In the genomic region with DNA sequence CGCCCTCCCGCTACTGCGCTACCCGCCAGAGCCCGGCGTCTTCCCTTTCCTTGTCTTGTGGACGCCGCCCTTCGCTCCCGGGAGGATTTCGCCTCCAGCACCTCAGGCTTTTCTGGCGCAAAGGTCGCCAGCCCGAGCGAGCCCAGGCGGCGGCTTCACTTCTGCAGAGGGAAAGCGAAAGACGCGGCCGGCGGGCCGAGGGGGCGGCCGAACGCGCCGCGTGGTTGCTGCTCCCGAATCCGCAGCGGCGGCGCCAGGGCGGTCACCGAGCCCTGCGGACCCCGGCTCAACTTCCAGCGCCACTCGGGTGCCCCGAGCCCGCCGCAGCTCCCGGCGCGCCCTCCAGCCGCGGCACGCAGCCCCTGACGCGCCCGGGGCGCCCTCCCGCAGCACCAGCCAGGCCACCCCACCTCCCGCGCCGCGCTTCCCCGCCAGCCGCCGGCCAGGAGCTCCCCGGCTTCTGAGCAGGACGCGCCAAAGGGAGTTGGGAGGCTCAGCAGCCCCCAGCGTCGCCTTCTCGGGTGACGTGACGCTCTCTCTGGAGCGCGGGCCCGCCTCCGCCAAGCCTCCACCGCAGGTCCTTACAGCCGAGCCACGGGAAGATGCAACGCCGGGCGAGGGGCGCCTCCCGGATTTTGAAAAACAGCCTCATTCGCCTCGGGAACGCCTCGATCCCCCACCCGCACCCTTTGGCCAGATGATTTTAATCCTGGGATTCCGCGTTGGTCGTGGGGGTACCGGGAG, we compare ENCODE assay signal across 8 cellular contexts.
DNase-seq lines count a peak whose midpoint lies in the region; ATAC-seq and TF ChIP-seq lines count a peak whose summit lies in the region.

No MANE protein-coding gene starts in this region.

- H3K4me1 ChIP-seq in effector memory CD4-positive, alpha-beta T cell (ENCODE audit: control insufficient read depth, insufficient read depth, low read length, poor library complexity, severe bottlenecking), result peaks cover 4% of the 10 kb centered on the region
- H3K4me1 ChIP-seq in thoracic aorta (ENCODE audit: control insufficient read depth in 1 of 2, low read depth in 2 of 2), result peaks cover 0 to 15% of the 10 kb centered on the region in 2 donors

- DNase-seq in NCI-H2081 (lab: John Stamatoyannopoulos, UW) (peak; percentile 31 to 33), NCI-H2081 treated with DMSO at 0.1 percent for 48 hours (lab: John Stamatoyannopoulos, UW) (no peak), RPMI8226 (peak; percentile 14), lower leg skin (ENCODE audit: low spot score in 2 of 2) (peak in 1 of 2 donors; percentile 93), thoracic aorta (ENCODE audit: low spot score) (no peak), HuH-7.5 (ENCODE audit: low spot score) (no peak), midbrain (lab: John Stamatoyannopoulos, UW) (no peak)
- no peak for DNase-seq in effector memory CD4-positive, alpha-beta T cell

- TF ChIP-seq CTCF in lower leg skin (IDR thresholded peaks at IDR 0.05) (no peak), thoracic aorta (IDR thresholded peaks at IDR 0.05) (no peak)

- TF ChIP-seq POLR2A in lower leg skin (IDR thresholded peaks at IDR 0.05), result no peak

- intact Hi-C loops in lower leg skin (cut with DNase I; ENCODE audit: low total_unique reads), result no loop called here

- H3K27ac ChIP-seq in effector memory CD4-positive, alpha-beta T cell (ENCODE audit: insufficient read depth, low read length, poor library complexity, severe bottlenecking), result no peak overlapping the region
- no peak overlapping the region for H3K27ac ChIP-seq in thoracic aorta

- no peak for ATAC-seq in thoracic aorta (ENCODE audit: insufficient number of reproducible peaks, low FRiP score, low read depth)

- peaks cover 12% of the 10 kb centered on the region for H3K27me3 ChIP-seq in effector memory CD4-positive, alpha-beta T cell (replicated peaks; ENCODE audit: control insufficient read depth, insufficient read depth, low read length, poor library complexity, severe bottlenecking)
- H3K27me3 ChIP-seq in thoracic aorta (replicated peaks; ENCODE audit: insufficient read depth), result no peaks in the 10 kb centered on the region

- H3K4me3 ChIP-seq in effector memory CD4-positive, alpha-beta T cell (ENCODE audit: insufficient read depth, low read depth, low read length, poor library complexity, severe bottlenecking), result peak overlapping the region; percentile 32
- H3K4me3 ChIP-seq in lower leg skin (ENCODE audit: low read depth, poor library complexity, severe bottlenecking) (peak overlapping the region; percentile 55), thoracic aorta (peak overlapping the region; percentile 82)

- H3K36me3 ChIP-seq in effector memory CD4-positive, alpha-beta T cell (ENCODE audit: control insufficient read depth, insufficient read depth, low read length), result no peaks in the 10 kb centered on the region
- H3K36me3 ChIP-seq in thoracic aorta, result no peaks in the 10 kb centered on the region

- WGBS in lower leg skin, 2 donors, result 0 to 1% methylated on average over 59 to 70 of the region's 90 CpGs

- no peaks in the 10 kb centered on the region for H3K9me3 ChIP-seq in effector memory CD4-positive, alpha-beta T cell (ENCODE audit: control insufficient read depth, low read length)
- no peaks in the 10 kb centered on the region for H3K9me3 ChIP-seq in thoracic aorta

Comparison
In these comparisons a context has a peak if more than half of its experiments do, and no peak if none do; other contexts are left out.
1. DNase-seq: peak in NCI-H2081 (2 of 2) and RPMI8226 (single experiment); none in NCI-H2081 treated with DMSO at 0.1 percent for 48 hours (single experiment), effector memory CD4-positive, alpha-beta T cell (0 of 3), thoracic aorta (single experiment), HuH-7.5 (single experiment) and midbrain (single experiment).
2. H3K4me3 ChIP-seq: peak in every context shown above with its lines; median percentile 82 in thoracic aorta; 55 in lower leg skin; 32 in effector memory CD4-positive, alpha-beta T cell.